Comparison of ENCODE assay signal across 1 cellular context in the genomic region with DNA sequence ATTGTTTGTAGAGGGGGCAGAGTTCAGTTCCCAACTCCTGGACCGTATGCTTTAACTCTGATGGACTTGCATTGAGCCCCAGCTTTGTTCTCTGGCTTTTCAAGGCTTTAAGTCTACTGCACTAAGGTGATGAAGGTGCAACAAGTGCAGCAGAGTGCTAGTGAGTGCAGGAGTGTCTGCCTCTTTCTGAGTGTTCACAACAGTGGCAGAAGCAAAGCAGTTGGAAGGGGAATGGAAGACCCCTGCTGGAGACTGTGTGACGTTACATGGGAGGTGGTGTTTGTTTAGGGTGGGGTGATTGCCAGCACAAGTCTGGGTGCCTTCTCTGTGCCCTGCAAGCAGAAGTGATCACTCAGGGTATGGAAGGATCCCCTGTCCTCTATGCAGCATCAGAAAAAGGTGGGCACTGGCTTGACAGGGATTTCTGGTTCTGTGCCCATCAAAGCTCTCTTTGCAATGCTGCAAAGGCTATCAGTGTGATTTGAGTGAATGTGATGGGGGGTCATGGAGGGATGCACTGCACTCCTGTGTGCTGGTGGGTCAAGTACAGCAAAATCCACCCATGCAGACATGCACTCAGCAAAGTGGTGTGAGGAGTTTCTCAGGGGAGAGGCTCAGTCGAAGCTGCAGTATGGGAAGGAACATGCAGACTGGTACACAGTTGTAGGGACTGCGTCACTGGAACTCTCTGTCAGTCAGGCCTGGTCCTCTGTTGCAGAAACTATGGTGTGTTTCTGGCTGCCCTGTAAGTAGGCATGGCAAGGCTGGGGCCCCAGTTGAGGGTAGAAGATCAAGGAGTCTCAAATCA.
TF ChIP-seq lines count a peak whose summit lies in the region.

No MANE protein-coding gene starts in this region.

TF ChIP-seq in HepG2, 621 proteins besides CTCF, POLR2A, EP300 and RAD21 (continued from another document):
- TF ChIP-seq SALL1 (CRISPR knock-in tag; IDR thresholded peaks at IDR 0.05) = peak; percentile 90
- peak; percentile 37; the same call in 1 of the 2 replicates for TF ChIP-seq REPIN1 (CRISPR knock-in tag; IDR thresholded peaks at IDR 0.05; ENCODE audit: borderline replicate concordance, low read depth)
- TF ChIP-seq NR2C2 (CRISPR knock-in tag; IDR thresholded peaks at IDR 0.05; ENCODE audit: borderline replicate concordance) = 0 out of 2 replicates have a peak, but pooled peaks have one; percentile 15
- TF ChIP-seq ZNF501 (CRISPR knock-in tag; IDR thresholded peaks at IDR 0.05) = no peak
- TF ChIP-seq PITX1 (CRISPR knock-in tag; IDR thresholded peaks at IDR 0.05) = peak; percentile 76; the same call in 1 of the 2 replicates
- peak; percentile 12; the same call in 1 of the 2 replicates for TF ChIP-seq ZNF34 (CRISPR knock-in tag; IDR thresholded peaks at IDR 0.05; ENCODE audit: borderline replicate concordance)
